ENCODE assay signal across 19 cellular contexts in genomic region chr18:72692595-72692994, GRCh38.
DNase-seq lines count a peak whose midpoint lies in the region; ATAC-seq and TF ChIP-seq lines count a peak whose summit lies in the region.
"Had no signal": no experiment of that assay in that cellular context is flagged by ENCODE, and none has a peak within 500 bp of the region (broad histone marks: within the 10 kb centered on the region; RNA-seq: fewer than 3 reads in every experiment).

No MANE protein-coding gene starts in this region.

- no peak overlapping the region for H3K27ac Mint-ChIP-seq in neural progenitor cell
- H3K27ac Mint-ChIP-seq in activated naive CD8-positive, alpha-beta T cell treated with anti-CD3 and anti-CD28 coated beads for 36 hours = no peak overlapping the region
- H3K27ac Mint-ChIP-seq: T-helper 17 cell had no signal

- H3K27me3 Mint-ChIP-seq in neural progenitor cell (ENCODE audit: insufficient read depth, low read depth) = no peaks in the 10 kb centered on the region
- peaks cover 4% of the 10 kb centered on the region for H3K27me3 Mint-ChIP-seq in activated naive CD8-positive, alpha-beta T cell treated with anti-CD3 and anti-CD28 coated beads for 36 hours
- H3K27me3 Mint-ChIP-seq: central memory CD8-positive, alpha-beta T cell; T-helper 17 cell had no signal

- H3K4me3 ChIP-seq in iPS-15b (ENCODE audit: low read depth, low read length) (peak overlapping the region; percentile 52), neural progenitor cell (peak overlapping the region; percentile 32)
- H3K4me3 ChIP-seq: tibial artery had no signal

- H3K79me2 ChIP-seq in neural progenitor cell (ENCODE audit: low read depth) = no peaks in the 10 kb centered on the region
- H3K79me2 ChIP-seq: parathyroid adenoma had no signal

- peak overlapping the region; percentile 98 for H2AFZ ChIP-seq in neural progenitor cell (replicated peaks)
- H2AFZ ChIP-seq: parathyroid adenoma had no signal

- H3K9me3 ChIP-seq in ES-I3 (ENCODE audit: control insufficient read depth, insufficient read depth, low read length) = no peaks in the 10 kb centered on the region
- H3K9me3 ChIP-seq in iPS-15b (ENCODE audit: control insufficient read depth, insufficient read depth, low read length) = no peaks in the 10 kb centered on the region
- no peaks in the 10 kb centered on the region for H3K9me3 ChIP-seq in neural progenitor cell (ENCODE audit: low read depth)
- H3K9me3 ChIP-seq: BE2C, tibial artery had no signal

- no peak overlapping the region for H3K27ac ChIP-seq in neural progenitor cell
- H3K27ac ChIP-seq: parathyroid adenoma, skin epidermis, tibial artery had no signal

- H3F3A ChIP-seq in neural progenitor cell (ENCODE audit: low read depth) = peaks cover 7% of the 10 kb centered on the region

- no peak for ATAC-seq in activated CD4-positive, CD25-positive, alpha-beta regulatory T cell treated with anti-CD3 and anti-CD28 coated beads, Interleukin-2, amount 50 U/mL, for 24 hours
- ATAC-seq in HG03442 (IDR thresholded peaks at IDR 0.05; ENCODE audit: unreplicated experiment) = no peak
- ATAC-seq: T-helper 17 cell had no signal

- peak; percentile 39 for DNase-seq in NCI-H69 (lab: John Stamatoyannopoulos, UW)
- DNase-seq in neural progenitor cell (ENCODE audit: low spot score) = no peak
- DNase-seq in T-helper 9 cell = no peak
- no peak for DNase-seq in activated naive CD8-positive, alpha-beta T cell treated with anti-CD3 and anti-CD28 coated beads for 36 hours
- DNase-seq: activated CD4-positive, CD25-positive, alpha-beta regulatory T cell; BE2C; HCEC 1CT; KG1; NCI-H2227 treated with DMSO at 0.1 percent for 48 hours; Right ventricle myocardium superior; T-helper 17 cell; tibial artery had no signal

- peak overlapping the region; percentile 54 for H3K9ac ChIP-seq in ES-I3 (ENCODE audit: low read depth, low read length)
- H3K9ac ChIP-seq in iPS-15b (ENCODE audit: low read depth, low read length) = peak overlapping the region; percentile 70
- no peak overlapping the region for H3K9ac ChIP-seq in neural progenitor cell
- H3K9ac ChIP-seq: parathyroid adenoma had no signal

- TF ChIP-seq CTCF in neural progenitor cell (IDR thresholded peaks at IDR 0.05) = no peak

- no peaks in the 10 kb centered on the region for H3K36me3 ChIP-seq in ES-I3 (ENCODE audit: insufficient read depth, low read length)
- H3K36me3 ChIP-seq in iPS-15b (ENCODE audit: control insufficient read depth, insufficient read depth, low read length) = no peaks in the 10 kb centered on the region
- no peaks in the 10 kb centered on the region for H3K36me3 ChIP-seq in neural progenitor cell
- H3K36me3 ChIP-seq: BE2C, tibial artery had no signal

- no peaks in the 10 kb centered on the region for H4K20me1 ChIP-seq in neural progenitor cell (ENCODE audit: low read depth)

- H3K4me1 ChIP-seq in ES-I3 (ENCODE audit: insufficient read depth, low read length) = peaks cover 14% of the 10 kb centered on the region
- H3K4me1 ChIP-seq in iPS-15b (ENCODE audit: control insufficient read depth, insufficient read depth, low read length) = peaks cover 10% of the 10 kb centered on the region
- peaks cover 9% of the 10 kb centered on the region for H3K4me1 ChIP-seq in neural progenitor cell
- H3K4me1 ChIP-seq: BE2C, parathyroid adenoma, tibial artery had no signal

- no peaks in the 10 kb centered on the region for H3K36me3 Mint-ChIP-seq in neural progenitor cell
- H3K36me3 Mint-ChIP-seq in activated naive CD8-positive, alpha-beta T cell treated with anti-CD3 and anti-CD28 coated beads for 36 hours = no peaks in the 10 kb centered on the region

- no peaks in the 10 kb centered on the region for H3K9me3 Mint-ChIP-seq in neural progenitor cell
- H3K9me3 Mint-ChIP-seq in activated naive CD8-positive, alpha-beta T cell treated with anti-CD3 and anti-CD28 coated beads for 36 hours = no peaks in the 10 kb centered on the region
- H3K9me3 Mint-ChIP-seq: central memory CD8-positive, alpha-beta T cell had no signal

- peaks cover 6% of the 10 kb centered on the region for H3K4me1 Mint-ChIP-seq in neural progenitor cell
- no peaks in the 10 kb centered on the region for H3K4me1 Mint-ChIP-seq in activated naive CD8-positive, alpha-beta T cell treated with anti-CD3 and anti-CD28 coated beads for 36 hours
- H3K4me1 Mint-ChIP-seq: central memory CD8-positive, alpha-beta T cell; T-helper 17 cell had no signal

- H3K27me3 ChIP-seq in iPS-15b (ENCODE audit: control insufficient read depth, insufficient read depth, low read length) = no peaks in the 10 kb centered on the region
- H3K27me3 ChIP-seq in neural progenitor cell = no peaks in the 10 kb centered on the region
- H3K27me3 ChIP-seq: BE2C had no signal

- H3K4me3 Mint-ChIP-seq in neural progenitor cell = no peak overlapping the region
- no peak overlapping the region for H3K4me3 Mint-ChIP-seq in activated naive CD8-positive, alpha-beta T cell treated with anti-CD3 and anti-CD28 coated beads for 36 hours
- H3K4me3 Mint-ChIP-seq: central memory CD8-positive, alpha-beta T cell; T-helper 17 cell had no signal

- peak overlapping the region; percentile 73 for H3K4me2 ChIP-seq in neural progenitor cell
